13 cellular contexts compared by ENCODE assay signal in the genomic region with DNA sequence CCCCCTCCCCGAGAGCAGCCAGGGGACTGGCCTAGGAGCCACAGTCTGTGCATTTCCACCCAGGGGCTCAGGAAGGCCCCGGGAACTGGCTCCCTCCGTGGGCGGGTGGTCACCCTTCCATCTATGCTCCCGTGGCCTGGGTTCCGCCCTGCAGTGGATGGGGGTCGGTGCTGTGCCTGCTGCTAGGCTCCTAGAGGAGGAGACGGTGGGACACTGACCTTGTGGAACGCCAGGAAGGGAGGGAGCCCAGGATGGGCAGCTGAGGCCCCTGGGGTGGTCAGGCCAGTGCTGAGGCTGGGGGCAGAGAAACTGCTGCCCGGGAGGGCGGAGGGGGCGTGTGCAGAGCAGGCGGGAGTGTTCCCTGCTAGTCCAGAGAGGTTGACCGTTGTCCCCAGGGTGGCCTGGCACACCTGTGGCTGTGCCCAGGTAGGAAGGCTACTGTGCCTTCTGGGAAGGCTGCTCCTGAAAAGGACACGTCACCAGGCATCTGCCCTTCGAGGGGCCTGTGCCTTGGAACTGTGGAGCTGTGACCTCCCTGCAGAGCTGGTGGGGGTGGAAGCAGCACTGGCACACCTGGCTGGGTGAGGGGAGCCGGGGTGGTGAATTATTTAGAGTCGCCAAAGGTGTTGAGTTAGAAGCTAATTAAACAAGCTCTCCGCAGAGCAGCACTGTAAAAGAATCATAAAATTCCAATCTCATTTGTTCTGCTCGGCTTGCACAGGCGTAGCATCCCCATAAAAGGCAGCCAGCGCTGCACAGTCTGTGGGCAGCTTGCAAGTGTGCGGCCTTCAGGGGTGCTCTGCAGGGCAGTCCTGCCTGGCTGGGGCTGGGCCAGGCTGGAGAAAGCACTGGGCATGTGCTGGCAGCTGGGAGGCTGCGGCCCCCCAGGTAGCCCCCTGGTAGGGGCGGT.
DNase-seq lines count a peak whose midpoint lies in the region; ATAC-seq and TF ChIP-seq lines count a peak whose summit lies in the region.
"Had no signal": no experiment of that assay in that cellular context is flagged by ENCODE, and none has a peak within 500 bp of the region (broad histone marks: within the 10 kb centered on the region; RNA-seq: fewer than 3 reads in every experiment).

No MANE protein-coding gene starts in this region.

- H3K36me3 Mint-ChIP-seq in activated naive CD4-positive, alpha-beta T cell treated with anti-CD3 and anti-CD28 coated beads for 36 hours (ENCODE audit: low read depth), result no peaks in the 10 kb centered on the region
- H3K36me3 Mint-ChIP-seq: activated naive CD4-positive, alpha-beta T cell treated with anti-CD3 and anti-CD28 coated beads, Interleukin-2, amount 50 U/mL, for 24 hours had no signal

- no peak overlapping the region for H3K4me3 Mint-ChIP-seq in activated naive CD4-positive, alpha-beta T cell treated with anti-CD3 and anti-CD28 coated beads for 36 hours
- H3K4me3 Mint-ChIP-seq: activated naive CD4-positive, alpha-beta T cell treated with anti-CD3 and anti-CD28 coated beads, Interleukin-2, amount 50 U/mL, for 24 hours had no signal

- no peak for TF ChIP-seq CTCF in WERI-Rb-1 (IDR thresholded peaks at IDR 0.05; ENCODE audit: low read depth, low read length)
- TF ChIP-seq CTCF in left lung (IDR thresholded peaks at IDR 0.05), result no peak
- no peak for TF ChIP-seq CTCF in tibial artery (IDR thresholded peaks at IDR 0.05)

- H3K27ac Mint-ChIP-seq in activated naive CD4-positive, alpha-beta T cell treated with anti-CD3 and anti-CD28 coated beads for 36 hours, result no peak overlapping the region
- H3K27ac Mint-ChIP-seq: activated naive CD4-positive, alpha-beta T cell treated with anti-CD3 and anti-CD28 coated beads, Interleukin-2, amount 50 U/mL, for 24 hours had no signal

- H3K27ac ChIP-seq in WERI-Rb-1, result no peak overlapping the region
- H3K27ac ChIP-seq in left lung, result no peak overlapping the region
- H3K27ac ChIP-seq in tibial artery, result no peak overlapping the region
- H3K27ac ChIP-seq: SJSA1, testis had no signal

- H3K36me3 ChIP-seq in WERI-Rb-1, result no peaks in the 10 kb centered on the region
- no peaks in the 10 kb centered on the region for H3K36me3 ChIP-seq in left lung
- H3K36me3 ChIP-seq in tibial artery, result no peaks in the 10 kb centered on the region
- H3K36me3 ChIP-seq: SJSA1 had no signal

- peak; percentile 1 for DNase-seq in activated naive CD4-positive, alpha-beta T cell treated with anti-CD3 and anti-CD28 coated beads for 36 hours
- no peak for DNase-seq in activated naive CD4-positive, alpha-beta T cell treated with Interleukin-2 at 50 U/mL for 16 hours
- DNase-seq in WERI-Rb-1, result peak; percentile 3
- DNase-seq in left lung, result peak; percentile 8 to 59
- DNase-seq in tibial artery, result peak; percentile 12 to 51
- no peak for DNase-seq in NK-92 treated with Interleukin-12 subunit alpha and Interleukin-12 subunit beta, amount 100 ng/mL, for 24 hours (lab: John Stamatoyannopoulos, UW)
- no peak for DNase-seq in NCI-H187 treated with DMSO at 0.1 percent for 48 hours (lab: John Stamatoyannopoulos, UW)
- DNase-seq: activated CD8-positive, alpha-beta memory T cell treated with anti-CD3 and anti-CD28 coated beads for 24 hours; central memory CD4-positive, alpha-beta T cell; testis had no signal

- no peaks in the 10 kb centered on the region for H3K9me3 ChIP-seq in WERI-Rb-1 (ENCODE audit: severe bottlenecking)
- H3K9me3 ChIP-seq in left lung, result no peaks in the 10 kb centered on the region
- H3K9me3 ChIP-seq in tibial artery, result no peaks in the 10 kb centered on the region
- H3K9me3 ChIP-seq: SJSA1, testis had no signal

- H3K4me1 ChIP-seq in left lung, result no peaks in the 10 kb centered on the region
- no peaks in the 10 kb centered on the region for H3K4me1 ChIP-seq in tibial artery
- H3K4me1 ChIP-seq: SJSA1, testis had no signal

- ATAC-seq in left lung (no peak), GM18909 (IDR thresholded peaks at IDR 0.05; ENCODE audit: poor library complexity, unreplicated experiment) (no peak)

- H3K4me1 Mint-ChIP-seq in activated naive CD4-positive, alpha-beta T cell treated with anti-CD3 and anti-CD28 coated beads for 36 hours (ENCODE audit: low read depth), result no peaks in the 10 kb centered on the region
- H3K4me1 Mint-ChIP-seq: activated naive CD4-positive, alpha-beta T cell treated with anti-CD3 and anti-CD28 coated beads, Interleukin-2, amount 50 U/mL, for 24 hours had no signal

- intact Hi-C loops in activated naive CD4-positive, alpha-beta T cell treated with anti-CD3 and anti-CD28 coated beads for 36 hours (cut with micrococcal nuclease), result no loop called here
- intact Hi-C loops in left lung (cut with DNase I) (no loop called here), tibial artery (cut with DNase I; ENCODE audit: low total_unique reads) (no loop called here)

- H3K4me3 ChIP-seq in WERI-Rb-1 (ENCODE audit: low read depth, low read length) (no peak overlapping the region), left lung (no peak overlapping the region), tibial artery (no peak overlapping the region)
- H3K4me3 ChIP-seq: SJSA1, testis had no signal

- CTCF ChIA-PET in activated naive CD4-positive, alpha-beta T cell treated with anti-CD3 and anti-CD28 coated beads for 36 hours (lab: Charles Lee), result interaction anchor here (0.6 kb wide), 1 partner anchor 155 kb away, joined by 3 read pairs; no protein-coding TSS in a partner anchor

- no peaks in the 10 kb centered on the region for H3K9me3 Mint-ChIP-seq in activated naive CD4-positive, alpha-beta T cell treated with anti-CD3 and anti-CD28 coated beads for 36 hours
- H3K9me3 Mint-ChIP-seq: activated naive CD4-positive, alpha-beta T cell treated with anti-CD3 and anti-CD28 coated beads, Interleukin-2, amount 50 U/mL, for 24 hours had no signal

- no peaks in the 10 kb centered on the region for H3K27me3 Mint-ChIP-seq in activated naive CD4-positive, alpha-beta T cell treated with anti-CD3 and anti-CD28 coated beads for 36 hours (ENCODE audit: low read depth)

- H3K27me3 ChIP-seq in WERI-Rb-1 (ENCODE audit: insufficient read depth, low read depth, severe bottlenecking), result no peaks in the 10 kb centered on the region
- peaks cover 0 to 7% of the 10 kb centered on the region in 2 donors for H3K27me3 ChIP-seq in left lung
- peaks cover 0 to 57% of the 10 kb centered on the region in 2 donors for H3K27me3 ChIP-seq in tibial artery
- H3K27me3 ChIP-seq: SJSA1, testis had no signal

Comparison
In these comparisons a context has a peak if more than half of its experiments do, and no peak if none do; other contexts are left out.
1. DNase-seq: peak in activated naive CD4-positive, alpha-beta T cell treated with anti-CD3 and anti-CD28 coated beads for 36 hours (single experiment), WERI-Rb-1 (single experiment), left lung (2 of 2) and tibial artery (2 of 2); none in activated naive CD4-positive, alpha-beta T cell treated with Interleukin-2 at 50 U/mL for 16 hours (single experiment), NK-92 treated with Interleukin-12 subunit alpha and Interleukin-12 subunit beta, amount 100 ng/mL, for 24 hours (single experiment) and NCI-H187 treated with DMSO at 0.1 percent for 48 hours (single experiment).